In the genomic region with DNA sequence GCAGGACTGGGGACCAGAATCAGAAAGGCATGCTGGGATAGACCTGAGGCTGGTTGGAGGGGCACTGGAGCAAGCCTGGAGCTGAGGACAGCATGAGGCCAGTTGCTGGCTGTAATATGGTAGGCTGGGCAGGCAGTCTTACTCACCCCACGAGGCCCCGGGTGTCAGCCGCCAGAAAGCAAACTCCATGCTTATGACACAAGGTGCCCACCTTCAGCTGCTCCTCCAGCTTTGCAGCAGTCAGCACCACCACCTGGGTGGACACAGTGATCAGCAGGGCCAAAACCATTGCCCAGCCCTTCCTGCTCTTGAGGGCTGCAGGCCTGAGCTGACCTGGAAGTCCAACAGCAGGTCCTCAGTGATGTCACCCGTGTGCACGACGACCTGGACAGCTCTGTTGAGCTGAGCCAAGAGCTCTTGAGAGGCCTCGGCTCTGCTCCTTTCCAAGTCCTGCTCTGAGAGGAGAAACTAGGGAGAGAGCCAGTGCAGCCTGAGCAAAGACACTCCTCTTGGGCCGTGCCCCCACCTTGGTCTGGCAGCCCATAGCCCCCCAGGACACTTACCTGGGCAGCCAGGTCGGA, we compare ENCODE assay signal across 6 cellular contexts. TPM values are rescaled to one million over a fixed set of nuclear protein-coding genes. Genes with fewer than 3 reads are reported as not detected.
A peak's percentile ranks its signal among the peaks of the same experiment; 100 is the strongest.
DNase-seq lines count a peak whose midpoint lies in the region; ATAC-seq and TF ChIP-seq lines count a peak whose summit lies in the region.

No MANE protein-coding gene starts in this region.

- H3K4me3 ChIP-seq in Peyer's patch (peak overlapping the region; percentile 41 to 69 (median 57)), spleen (peak overlapping the region; percentile 32 to 77 (median 54))

- TF ChIP-seq POLR2A in Peyer's patch (IDR thresholded peaks at IDR 0.05) = no peak
- no peak for TF ChIP-seq POLR2A in spleen (IDR thresholded peaks at IDR 0.05)

- H3K27me3 ChIP-seq in Peyer's patch = no peaks in the 10 kb centered on the region
- no peaks in the 10 kb centered on the region for H3K27me3 ChIP-seq in spleen (replicated peaks in 1 of 7)

- peaks cover 9 to 24% (median 15%) of the 10 kb centered on the region in 4 donors for H3K4me1 ChIP-seq in Peyer's patch
- peaks cover 19 to 70% (median 37%) of the 10 kb centered on the region in 6 donors for H3K4me1 ChIP-seq in spleen

- H3K36me3 ChIP-seq in Peyer's patch = peaks cover 0 to 38% (median 0%) of the 10 kb centered on the region in 3 donors
- H3K36me3 ChIP-seq in spleen = peaks cover 0 to 48% (median 38%) of the 10 kb centered on the region in 6 donors

- H3K9me3 ChIP-seq in Peyer's patch (no peaks in the 10 kb centered on the region), spleen (no peaks in the 10 kb centered on the region)

- peak overlapping the region; percentile 81 to 87 (median 82) for H3K27ac ChIP-seq in Peyer's patch
- H3K27ac ChIP-seq in spleen = peak overlapping the region; percentile 81 to 93 (median 88)

- 23 to 52% (median 32%) methylated on average over 6 to 9 of the region's 9 CpGs for WGBS in spleen, 5 donors

- TF ChIP-seq CTCF in Peyer's patch (IDR thresholded peaks at IDR 0.05) (no peak), spleen (IDR thresholded peaks at IDR 0.05 in 8 of 11, conservative IDR thresholded peaks at IDR 0.05 in 3 of 11) (no peak)

- intact Hi-C loops in spleen (cut with DNase I; ENCODE audit: low total_unique reads) = no loop called here

- DNase-seq in Peyer's patch (no peak), spleen (no peak), CD1c-positive myeloid dendritic cell (ENCODE audit: extremely low spot score) (no peak), superior temporal gyrus (ENCODE audit: extremely low spot score) (no peak), kidney glomerular epithelial cell (lab: John Stamatoyannopoulos, UW) (no peak)

- ATAC-seq in esophagus mucosa = peak; percentile 12

RNA-seq across cellular contexts. Expression of a gene that starts 0.7 kb away (rescaled TPM):
- 100 to 1,000 TPM; 155 to 349 (median 263) TPM for total RNA-seq in Peyer's patch
- total RNA-seq in esophagus mucosa = 15.3 TPM
- 100 to 1,000 TPM; 176 to 228 (median 218) TPM for total RNA-seq in spleen
- polyA plus RNA-seq in spleen = 100 to 1,000 TPM in 2 of 3 donors, 10 to 100 TPM in 1; 91.1 to 231 (median 230) TPM

RNA-seq across cellular contexts. Expression of a gene that starts 9.9 kb away (rescaled TPM):
- total RNA-seq in Peyer's patch (10 to 100 TPM in 1 of 4 donors, 1 to 10 TPM in 1, not detected in 2; 1.9 to 22.3 TPM), esophagus mucosa (14.2 TPM), spleen (10 to 100 TPM in 3 of 7 donors, 1 to 10 TPM in 4; 2.8 to 14.9 (median 7.5) TPM)
- polyA plus RNA-seq in spleen = 10 to 100 TPM; 17.3 to 30.6 (median 21.5) TPM

RNA-seq across cellular contexts. Expression of a gene that starts 13.3 kb away (rescaled TPM):
- 1 to 10 TPM in 1 of 4 donors, not detected in 3; 1.0 TPM for total RNA-seq in Peyer's patch
- total RNA-seq in esophagus mucosa = not detected
- total RNA-seq in spleen = not detected
- under 1 TPM in 2 of 3 donors, not detected in 1; 0.06 to 0.29 TPM for polyA plus RNA-seq in spleen

RNA-seq across cellular contexts. Expression of a gene that starts 26.7 kb away (rescaled TPM):
- total RNA-seq in Peyer's patch (10 to 100 TPM; 30.6 to 56.1 (median 46.8) TPM), esophagus mucosa (19.9 TPM), spleen (10 to 100 TPM; 40.7 to 56.0 (median 51.4) TPM)
- polyA plus RNA-seq in spleen = 10 to 100 TPM in 1 of 3 donors, 1 to 10 TPM in 2; 8.6 to 21.4 (median 9.8) TPM

RNA-seq across cellular contexts. Expression of a gene that starts 43.4 kb away (rescaled TPM):
- total RNA-seq in Peyer's patch (1 to 10 TPM; 2.1 to 8.3 (median 4.7) TPM), esophagus mucosa (5.5 TPM), spleen (1 to 10 TPM; 2.5 to 4.3 (median 3.9) TPM)
- 1 to 10 TPM; 2.1 to 3.5 (median 2.8) TPM for polyA plus RNA-seq in spleen
